23 cellular contexts compared by ENCODE assay signal in genomic region chr10:66783296-66783695, GRCh38.
A peak's percentile ranks its signal among the peaks of the same experiment; 100 is the strongest.
DNase-seq lines count a peak whose midpoint lies in the region; ATAC-seq and TF ChIP-seq lines count a peak whose summit lies in the region.
"Had no signal": no experiment of that assay in that cellular context is flagged by ENCODE, and none has a peak within 500 bp of the region (broad histone marks: within the 10 kb centered on the region; RNA-seq: fewer than 3 reads in every experiment).

No MANE protein-coding gene starts in this region.

- 86% methylated on average over 5 of the region's 5 CpGs for WGBS in mesenchymal stem cell

- no peak overlapping the region for H3K14ac ChIP-seq in mesenchymal stem cell (ENCODE audit: low read length in 2 of 2)

- H2AK5ac ChIP-seq in mesenchymal stem cell (ENCODE audit: low read length, severe bottlenecking) = no peak overlapping the region

- no peak overlapping the region for H3K23ac ChIP-seq in mesenchymal stem cell (ENCODE audit: low read length in 2 of 2)

- DNase-seq in HT1080 (ENCODE audit: low read depth) (peak; percentile 37), astrocyte of the spinal cord (ENCODE audit: low read depth, low spot score) (peak; percentile 55), mesenchymal stem cell (no peak)
- DNase-seq in activated T-cell treated with anti-CD3 and anti-CD28 coated beads, Interleukin-2, amount 50 U/mL, for 1 hour = no peak
- DNase-seq: activated B cell treated with CpG ODN at 0.5 μM for 24 hours; activated CD4-positive, alpha-beta memory T cell treated with anti-CD3 and anti-CD28 coated beads, Interleukin-2, amount 10 ng/mL, durations not matched to agents 7 days and 5 days; activated naive CD4-positive, alpha-beta T cell treated with Interleukin-2 at 50 U/mL for 16 hours; activated T-cell treated with anti-CD3 and anti-CD28 coated beads, Interleukin-2, amount 50 U/mL, for 24 hours; anterior cingulate cortex; C1 segment of cervical spinal cord; cerebellar nuclear complex; effector memory CD8-positive, alpha-beta T cell; Karpas-422; NCI-H1092; NCI-H2029; stimulated activated CD4-positive, alpha-beta T cell treated with anti-CD3 and anti-CD28 coated beads, Interleukin-15, amount 100 ng/mL, for 24 hours; substantia nigra had no signal

- no peak overlapping the region for H2BK5ac ChIP-seq in mesenchymal stem cell (ENCODE audit: low read depth, low read length, poor library complexity, severe bottlenecking)

- H3K4me1 ChIP-seq in ACC112 (ENCODE audit: control insufficient read depth, insufficient read depth, low read length, unreplicated experiment) = peaks cover 3% of the 10 kb centered on the region
- H3K4me1 ChIP-seq in mesenchymal stem cell (ENCODE audit: control insufficient read depth, insufficient read depth, low read depth, low read length) = no peaks in the 10 kb centered on the region
- H3K4me1 ChIP-seq: right atrium auricular region had no signal

- H3K27me3 ChIP-seq in ACC112 (ENCODE audit: insufficient read depth, low read length) (no peaks in the 10 kb centered on the region), mesenchymal stem cell (ENCODE audit: control insufficient read depth in 1 of 2, insufficient read depth in 1 of 2, low read length in 2 of 2) (no peaks in the 10 kb centered on the region)
- H3K27me3 ChIP-seq: neutrophil, right atrium auricular region had no signal

- H3K18ac ChIP-seq in mesenchymal stem cell (ENCODE audit: low read depth in 1 of 2, low read length in 2 of 2) = no peak overlapping the region

- peak overlapping the region; percentile 51 for H3K9ac ChIP-seq in mesenchymal stem cell (ENCODE audit: low read length)

- no peak for ATAC-seq in HG03045 (IDR thresholded peaks at IDR 0.05; ENCODE audit: unreplicated experiment)
- ATAC-seq in HG02610 (IDR thresholded peaks at IDR 0.05; ENCODE audit: unreplicated experiment) = no peak
- ATAC-seq in GM18861 (IDR thresholded peaks at IDR 0.05; ENCODE audit: unreplicated experiment) = no peak
- ATAC-seq: effector memory CD8-positive, alpha-beta T cell had no signal

- in situ Hi-C loops in astrocyte of the spinal cord (cut with HindIII; ENCODE audit: low sequenced_read_pairs) = no loop called here

- no peak overlapping the region for H4K8ac ChIP-seq in mesenchymal stem cell (ENCODE audit: low read length)

- H3K79me1 ChIP-seq in mesenchymal stem cell (replicated peaks; ENCODE audit: low read length, poor library complexity, severe bottlenecking) = no peaks in the 10 kb centered on the region

- no peak overlapping the region for H3K4me2 ChIP-seq in mesenchymal stem cell (ENCODE audit: low read length, poor library complexity, severe bottlenecking)

- no peaks in the 10 kb centered on the region for H3K79me2 ChIP-seq in ACC112 (ENCODE audit: control insufficient read depth, insufficient read depth, low read length, unreplicated experiment)

- no peak overlapping the region for H3K4ac ChIP-seq in mesenchymal stem cell (ENCODE audit: low read depth in 1 of 2, low read length in 2 of 2)

- no peak overlapping the region for H2BK12ac ChIP-seq in mesenchymal stem cell (ENCODE audit: low read length in 2 of 2)

- H3K36me3 ChIP-seq in ACC112 (ENCODE audit: insufficient read depth, low read length) (no peaks in the 10 kb centered on the region), mesenchymal stem cell (ENCODE audit: control insufficient read depth in 1 of 2, insufficient read depth in 2 of 2, low read depth in 1 of 2, low read length in 2 of 2) (no peaks in the 10 kb centered on the region)
- H3K36me3 ChIP-seq: neutrophil, right atrium auricular region had no signal

- no peak overlapping the region for H2BK120ac ChIP-seq in mesenchymal stem cell (ENCODE audit: low read depth, low read length)

- H2AFZ ChIP-seq in ACC112 (ENCODE audit: low read length, unreplicated experiment) (peak overlapping the region; percentile 40), mesenchymal stem cell (ENCODE audit: low read depth, low read length) (no peak overlapping the region)

- H3K27ac ChIP-seq in ACC112 (ENCODE audit: low read depth, low read length) (peak overlapping the region; percentile 50), mesenchymal stem cell (ENCODE audit: low read length, poor library complexity, severe bottlenecking) (peak overlapping the region; percentile 8)
- H3K27ac ChIP-seq: neutrophil, right atrium auricular region had no signal

- no peaks in the 10 kb centered on the region for H3K9me3 ChIP-seq in mesenchymal stem cell (ENCODE audit: control insufficient read depth, low read length)
- H3K9me3 ChIP-seq: neutrophil, right atrium auricular region had no signal

- no peak for TF ChIP-seq CTCF in astrocyte of the spinal cord (IDR thresholded peaks at IDR 0.05; ENCODE audit: low read depth, low read length)

- no peak overlapping the region for H2BK15ac ChIP-seq in mesenchymal stem cell (ENCODE audit: low read depth, poor library complexity, severe bottlenecking)

- H4K91ac ChIP-seq in mesenchymal stem cell (ENCODE audit: low read length) = no peak overlapping the region

- H3K4me3 ChIP-seq in ACC112 (ENCODE audit: low read depth, low read length) = no peak overlapping the region
- no peak overlapping the region for H3K4me3 ChIP-seq in astrocyte of the spinal cord (ENCODE audit: low read depth, low read length)
- H3K4me3 ChIP-seq in mesenchymal stem cell (ENCODE audit: insufficient read depth in 1 of 2, low read depth in 1 of 2, low read length in 2 of 2) = no peak overlapping the region
- H3K4me3 ChIP-seq: right atrium auricular region had no signal

Comparison
In these comparisons a context has a peak if more than half of its experiments do, and no peak if none do; other contexts are left out.
1. DNase-seq: peak in HT1080 (single experiment) and astrocyte of the spinal cord (single experiment); none in mesenchymal stem cell (single experiment) and activated T-cell treated with anti-CD3 and anti-CD28 coated beads, Interleukin-2, amount 50 U/mL, for 1 hour (single experiment).